Comparison of ENCODE assay signal across 25 cellular contexts in genomic region chr2:105680357-105680756, GRCh38.
"Had no signal": no experiment of that assay in that cellular context is flagged by ENCODE, and none has a peak within 500 bp of the region (broad histone marks: within the 10 kb centered on the region; RNA-seq: fewer than 3 reads in every experiment).

No MANE protein-coding gene starts in this region.

- H3K36me3 ChIP-seq: gastroesophageal sphincter, heart left ventricle, left lung, lower lobe of right lung had no signal

- H3K4me1 ChIP-seq: foreskin keratinocyte, left lung, lower lobe of right lung had no signal

- H3K79me2 ChIP-seq: hepatocyte had no signal

- H3K27me3 ChIP-seq: heart left ventricle, hepatocyte, left lung had no signal

- DNase-seq: effector CD8-positive, alpha-beta T cell; effector memory CD8-positive, alpha-beta T cell; endodermal cell; erythroblast; foreskin keratinocyte; heart left ventricle; hypothalamus; immature natural killer cell; islet precursor cell; kidney; kidney glomerular epithelial cell; left cardiac atrium; left lung; left ventricle myocardium superior; lower lobe of right lung; mesenchymal stem cell; mucosa of descending colon had no signal

- H3K27ac ChIP-seq: coronary artery, epithelial cell of prostate, foreskin keratinocyte, gastroesophageal sphincter, heart left ventricle, hepatocyte, left lung, lower lobe of right lung had no signal

- H3K9me3 ChIP-seq: gastroesophageal sphincter, heart left ventricle, left lung, lower lobe of right lung, mucosa of descending colon had no signal

- H2AFZ ChIP-seq: hepatocyte had no signal

- H3K4me3 ChIP-seq: coronary artery, gastroesophageal sphincter, heart left ventricle, hepatocyte, left lung, lower lobe of right lung, mucosa of descending colon had no signal

- ATAC-seq: effector memory CD8-positive, alpha-beta T cell; esophagus mucosa; foreskin keratinocyte; gastroesophageal sphincter; heart left ventricle; left cardiac atrium; left lung; left ventricle myocardium superior; lower lobe of right lung; mucosa of descending colon had no signal

- H3K4me2 ChIP-seq: hepatocyte had no signal

- FAIRE-seq: colon, endometrium, frontal cortex, kidney had no signal
